Comparison of ENCODE assay signal across 8 cellular contexts in the genomic region with DNA sequence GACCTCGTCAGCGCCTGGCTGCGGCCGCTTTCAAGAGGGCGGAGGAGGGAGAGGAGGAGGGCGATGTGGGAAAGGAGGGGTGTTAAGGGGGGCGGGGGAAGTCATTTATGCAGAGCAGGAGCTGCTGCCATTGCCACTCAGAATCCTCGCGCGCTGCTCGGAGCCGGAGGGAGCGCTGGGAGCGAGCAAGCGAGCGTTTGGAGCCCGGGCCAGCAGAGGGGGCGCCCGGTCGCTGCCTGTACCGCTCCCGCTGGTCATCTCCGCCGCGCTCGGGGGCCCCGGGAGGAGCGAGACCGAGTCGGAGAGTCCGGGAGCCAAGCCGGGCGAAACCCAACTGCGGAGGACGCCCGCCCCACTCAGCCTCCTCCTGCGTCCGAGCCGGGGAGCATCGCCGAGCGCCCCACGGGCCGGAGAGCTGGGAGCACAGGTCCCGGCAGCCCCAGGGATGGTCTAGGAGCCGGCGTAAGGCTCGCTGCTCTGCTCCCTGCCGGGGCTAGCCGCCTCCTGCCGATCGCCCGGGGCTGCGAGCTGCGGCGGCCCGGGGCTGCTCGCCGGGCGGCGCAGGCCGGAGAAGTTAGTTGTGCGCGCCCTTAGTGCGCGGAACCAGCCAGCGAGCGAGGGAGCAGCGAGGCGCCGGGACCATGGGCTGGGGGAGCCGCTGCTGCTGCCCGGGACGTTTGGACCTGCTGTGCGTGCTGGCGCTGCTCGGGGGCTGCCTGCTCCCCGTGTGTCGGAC. TPM values are rescaled to one million over a fixed set of nuclear protein-coding genes. Genes with fewer than 3 reads are reported as not detected.
DNase-seq lines count a peak whose midpoint lies in the region; ATAC-seq and TF ChIP-seq lines count a peak whose summit lies in the region.

A gene (plus strand): TSS at position 133 of the 736 bp plus-strand sequence. CDS start 509 bp downstream, at position 642.

- DNase-seq in NCI-H2029 (lab: John Stamatoyannopoulos, UW), result peak; percentile 83
- DNase-seq in NCI-H2029 treated with DMSO at 0.1 percent for 48 hours (lab: John Stamatoyannopoulos, UW), result no peak
- peak; percentile 80 for DNase-seq in NCI-H526 treated with DMSO at 0.1 percent for 48 hours (lab: John Stamatoyannopoulos, UW)
- DNase-seq in activated CD8-positive, alpha-beta memory T cell treated with anti-CD3 and anti-CD28 coated beads for 24 hours, result peak; percentile 90
- peak; percentile 69 for DNase-seq in effector CD4-positive, alpha-beta T cell
- peak; percentile 95 for DNase-seq in lung (ENCODE audit: low spot score)
- DNase-seq in stimulated activated CD4-positive, alpha-beta T cell treated with anti-CD3 and anti-CD28 coated beads, Interleukin-4, amount 100 ng/mL, for 4 hours, result peak; percentile 69 to 85

- peak within 1 kb of the TSS; percentile 78 for H3K4me3 ChIP-seq in lung

- peak within 1 kb of the TSS; percentile 86 to 91 for H3K27ac ChIP-seq in lung (ENCODE audit: low read depth in 1 of 2, low read length in 1 of 2)

- no peaks in the 10 kb centered on the region for H3K36me3 ChIP-seq in lung (ENCODE audit: control insufficient read depth in 2 of 2, insufficient read depth in 2 of 2, low read length in 2 of 2)

- H3K9me3 ChIP-seq in lung (ENCODE audit: control insufficient read depth in 2 of 2, insufficient read depth in 1 of 2, low read length in 1 of 2), result no peaks in the 10 kb centered on the region

- ATAC-seq in HG03280 (IDR thresholded peaks at IDR 0.05; ENCODE audit: unreplicated experiment), result peak; percentile 77
- peak; percentile 95 for ATAC-seq in lung (ENCODE audit: insufficient read depth, low FRiP score)

- TF ChIP-seq CTCF in lung (IDR thresholded peaks at IDR 0.05; ENCODE audit: control extremely low read depth, extremely low read depth), result no peak

- 0% methylated on average over 67 to 79 of the region's 79 CpGs for WGBS in lung, 2 donors

- H3K27me3 ChIP-seq in lung (ENCODE audit: control insufficient read depth, insufficient read depth), result no peaks in the 10 kb centered on the region

- peaks cover 2 to 6% of the 10 kb centered on the region in 2 donors for H3K4me1 ChIP-seq in lung (ENCODE audit: control insufficient read depth in 2 of 2, insufficient read depth in 2 of 2, low read length in 2 of 2)

RNA-seq across cellular contexts. Expression of the gene that starts here (rescaled TPM):
- total RNA-seq in lung, result 10 to 100 TPM; 21.0 to 28.2 TPM
- polyA plus RNA-seq in lung, result 1 to 10 TPM; 1.9 to 6.2 TPM
